ENCODE assay signal across 1 cellular context in genomic region chr17:48878920-48879898, GRCh38.
TF ChIP-seq lines count a peak whose summit lies in the region.

No MANE protein-coding gene starts in this region.

TF ChIP-seq in HepG2, 621 proteins besides CTCF, POLR2A, EP300 and RAD21 (continued from another document):
- TF ChIP-seq ZNF362 (CRISPR knock-in tag; IDR thresholded peaks at IDR 0.05; ENCODE audit: borderline replicate concordance) (peak; percentile 93), THAP9 (CRISPR knock-in tag; IDR thresholded peaks at IDR 0.05; ENCODE audit: borderline replicate concordance) (no peak), PPARG (CRISPR knock-in tag; conservative IDR thresholded peaks at IDR 0.05) (peak; percentile 62), BRD4 (CRISPR knock-in tag; IDR thresholded peaks at IDR 0.05) (no peak), HMGA1 (CRISPR knock-in tag; conservative IDR thresholded peaks at IDR 0.05) (no peak), ZBTB44 (CRISPR knock-in tag; IDR thresholded peaks at IDR 0.05) (no peak)
